ENCODE assay signal across 13 cellular contexts in the genomic region with DNA sequence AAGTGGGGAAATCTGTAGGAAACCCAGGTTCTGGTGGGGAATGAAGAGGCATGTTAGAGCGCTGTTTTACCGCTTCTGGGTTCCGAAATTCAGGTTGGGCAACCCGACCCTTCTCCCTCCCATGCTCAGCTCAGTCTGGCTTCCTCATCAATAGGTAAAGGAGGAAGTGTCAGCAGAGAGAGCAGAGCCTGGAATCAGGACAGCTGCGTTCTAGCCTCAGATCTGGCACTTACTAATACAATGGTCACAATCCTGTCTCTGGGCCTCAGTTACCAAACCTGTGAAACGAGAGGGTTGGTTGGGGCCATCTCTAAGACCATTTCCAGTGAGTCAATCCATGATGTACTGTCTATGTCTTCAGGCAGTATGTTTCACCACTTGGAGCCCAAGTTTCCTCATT. TPM values are rescaled to one million over a fixed set of nuclear protein-coding genes. Genes with fewer than 3 reads are reported as not detected.
DNase-seq lines count a peak whose midpoint lies in the region; ATAC-seq and TF ChIP-seq lines count a peak whose summit lies in the region.
"Had no signal": no experiment of that assay in that cellular context is flagged by ENCODE, and none has a peak within 500 bp of the region (broad histone marks: within the 10 kb centered on the region; RNA-seq: fewer than 3 reads in every experiment).

No MANE protein-coding gene starts in this region.

- H3K27me3 ChIP-seq in esophagus squamous epithelium, result no peaks in the 10 kb centered on the region

- DNase-seq in activated CD8-positive, alpha-beta T cell treated with anti-CD3 and anti-CD28 coated beads for 36 hours, result no peak
- no peak for DNase-seq in activated CD8-positive, alpha-beta T cell treated with anti-CD3 and anti-CD28 coated beads, Interleukin-2, amount 10 ng/mL, durations not matched to agents 7 days and 5 days
- DNase-seq in SIG-M5 (lab: John Stamatoyannopoulos, UW) (peak; percentile 60), endothelial cell (ENCODE audit: low spot score) (no peak), hippocampal formation (lab: John Stamatoyannopoulos, UW) (no peak), epidermal melanocyte (ENCODE audit: insufficient read length, low spot score) (no peak), esophagus squamous epithelium (lab: John Stamatoyannopoulos, UW) (no peak)
- DNase-seq: activated CD4-positive, CD25-positive, alpha-beta regulatory T cell; activated T-cell treated with anti-CD3 and anti-CD28 coated beads, Interleukin-2, amount 50 U/mL, for 72 hours; MM.1S; SW 1271 had no signal

- intact Hi-C loops in activated CD8-positive, alpha-beta T cell treated with anti-CD3 and anti-CD28 coated beads for 36 hours (cut with micrococcal nuclease), result loop anchor here (5.0 kb wide), 1 partner anchor 45 kb away; no protein-coding TSS in a partner anchor
- intact Hi-C loops in esophagus squamous epithelium (cut with DNase I), result no loop called here

- TF ChIP-seq POLR2A in esophagus squamous epithelium (IDR thresholded peaks at IDR 0.05), result no peak

- no peaks in the 10 kb centered on the region for H3K27me3 Mint-ChIP-seq in activated CD8-positive, alpha-beta T cell treated with anti-CD3 and anti-CD28 coated beads for 36 hours
- no peaks in the 10 kb centered on the region for H3K27me3 Mint-ChIP-seq in activated CD8-positive, alpha-beta T cell treated with anti-CD3 and anti-CD28 coated beads, Interleukin-2, amount 10 ng/mL, durations not matched to agents 7 days and 5 days (ENCODE audit: low read depth)
- H3K27me3 Mint-ChIP-seq in endothelial cell (ENCODE audit: unreplicated experiment), result peaks cover 23% of the 10 kb centered on the region
- H3K27me3 Mint-ChIP-seq in stimulated activated memory B cell treated with anti-CD40 and anti-IgM and Interleukin-4, amounts not matched to agents 10 μg/mL and 1 μg/mL and 100 μg/mL, for 72 hours, result no peaks in the 10 kb centered on the region

- WGBS in esophagus squamous epithelium, 2 donors, result 66 to 89% methylated on average over 5 to 6 of the region's 6 CpGs

- peaks cover 0 to 22% (median 0%) of the 10 kb centered on the region in 3 donors for H3K36me3 ChIP-seq in esophagus squamous epithelium

- H3K4me1 Mint-ChIP-seq in activated CD8-positive, alpha-beta T cell treated with anti-CD3 and anti-CD28 coated beads for 36 hours (ENCODE audit: low read depth), result peaks cover 76% of the 10 kb centered on the region
- H3K4me1 Mint-ChIP-seq in activated CD8-positive, alpha-beta T cell treated with anti-CD3 and anti-CD28 coated beads, Interleukin-2, amount 10 ng/mL, durations not matched to agents 7 days and 5 days (ENCODE audit: low read depth), result peaks cover 84% of the 10 kb centered on the region
- H3K4me1 Mint-ChIP-seq in endothelial cell (ENCODE audit: unreplicated experiment), result peaks cover 81% of the 10 kb centered on the region
- peaks cover 92% of the 10 kb centered on the region for H3K4me1 Mint-ChIP-seq in stimulated activated memory B cell treated with anti-CD40 and anti-IgM and Interleukin-4, amounts not matched to agents 10 μg/mL and 1 μg/mL and 100 μg/mL, for 72 hours

- H3K27ac Mint-ChIP-seq in activated CD8-positive, alpha-beta T cell treated with anti-CD3 and anti-CD28 coated beads for 36 hours, result peak overlapping the region; percentile 59
- H3K27ac Mint-ChIP-seq in activated CD8-positive, alpha-beta T cell treated with anti-CD3 and anti-CD28 coated beads, Interleukin-2, amount 10 ng/mL, durations not matched to agents 7 days and 5 days, result no peak overlapping the region
- peak overlapping the region; percentile 30 for H3K27ac Mint-ChIP-seq in endothelial cell (ENCODE audit: unreplicated experiment)
- peak overlapping the region; percentile 85 for H3K27ac Mint-ChIP-seq in stimulated activated memory B cell treated with anti-CD40 and anti-IgM and Interleukin-4, amounts not matched to agents 10 μg/mL and 1 μg/mL and 100 μg/mL, for 72 hours

- CTCF ChIA-PET in activated CD8-positive, alpha-beta T cell treated with anti-CD3 and anti-CD28 coated beads for 36 hours (lab: Charles Lee), result interaction anchor here (0.7 to 6.2 kb wide), 7 partner anchors 10 to 107 kb away, joined by 3 to 59 read pairs (median 10); no protein-coding TSS in a partner anchor
- CTCF ChIA-PET in activated CD8-positive, alpha-beta T cell treated with anti-CD3 and anti-CD28 coated beads, Interleukin-2, amount 10 ng/mL, durations not matched to agents 7 days and 5 days (lab: Charles Lee), result interaction anchor here (2.5 to 4.4 kb wide), 4 partner anchors 15 to 45 kb away, joined by 15 to 32 read pairs (median 20); a partner anchor contains a TSS

- H3K9me3 ChIP-seq in esophagus squamous epithelium, result no peaks in the 10 kb centered on the region
- H3K9me3 ChIP-seq: thoracic aorta had no signal

- peaks cover 38% of the 10 kb centered on the region for H3K36me3 Mint-ChIP-seq in activated CD8-positive, alpha-beta T cell treated with anti-CD3 and anti-CD28 coated beads for 36 hours (ENCODE audit: low read depth)
- H3K36me3 Mint-ChIP-seq in activated CD8-positive, alpha-beta T cell treated with anti-CD3 and anti-CD28 coated beads, Interleukin-2, amount 10 ng/mL, durations not matched to agents 7 days and 5 days (ENCODE audit: low read depth), result peaks cover 59% of the 10 kb centered on the region
- H3K36me3 Mint-ChIP-seq in endothelial cell (ENCODE audit: low read depth, unreplicated experiment), result peaks cover 20% of the 10 kb centered on the region
- H3K36me3 Mint-ChIP-seq in stimulated activated memory B cell treated with anti-CD40 and anti-IgM and Interleukin-4, amounts not matched to agents 10 μg/mL and 1 μg/mL and 100 μg/mL, for 72 hours, result peaks cover 30% of the 10 kb centered on the region

- peak overlapping the region in 2 of 4 donors; percentile 18 to 33 for H3K27ac ChIP-seq in esophagus squamous epithelium
- H3K27ac ChIP-seq: thoracic aorta had no signal

- H3K4me3 ChIP-seq in esophagus squamous epithelium, result no peak overlapping the region
- H3K4me3 ChIP-seq: thoracic aorta had no signal

- TF ChIP-seq CTCF in activated CD8-positive, alpha-beta T cell treated with anti-CD3 and anti-CD28 coated beads for 36 hours (IDR thresholded peaks at IDR 0.05), result no peak
- no peak for TF ChIP-seq CTCF in endothelial cell (IDR thresholded peaks at IDR 0.05; ENCODE audit: unreplicated experiment)
- no peak for TF ChIP-seq CTCF in esophagus squamous epithelium (IDR thresholded peaks at IDR 0.05)

- H3K4me3 Mint-ChIP-seq in activated CD8-positive, alpha-beta T cell treated with anti-CD3 and anti-CD28 coated beads for 36 hours, result no peak overlapping the region
- H3K4me3 Mint-ChIP-seq in activated CD8-positive, alpha-beta T cell treated with anti-CD3 and anti-CD28 coated beads, Interleukin-2, amount 10 ng/mL, durations not matched to agents 7 days and 5 days, result no peak overlapping the region
- H3K4me3 Mint-ChIP-seq in endothelial cell (ENCODE audit: unreplicated experiment), result no peak overlapping the region
- H3K4me3 Mint-ChIP-seq in stimulated activated memory B cell treated with anti-CD40 and anti-IgM and Interleukin-4, amounts not matched to agents 10 μg/mL and 1 μg/mL and 100 μg/mL, for 72 hours, result no peak overlapping the region

- POLR2A ChIA-PET in activated CD8-positive, alpha-beta T cell treated with anti-CD3 and anti-CD28 coated beads for 36 hours (lab: Charles Lee), result interaction anchor here (1.0 to 5.7 kb wide), 5 partner anchors 13 to 29 kb away, joined by 3 to 65 read pairs (median 8); a partner anchor contains a TSS
- POLR2A ChIA-PET in activated CD8-positive, alpha-beta T cell treated with anti-CD3 and anti-CD28 coated beads, Interleukin-2, amount 10 ng/mL, durations not matched to agents 7 days and 5 days (lab: Charles Lee), result interaction anchor here (0.7 to 2.0 kb wide), 3 partner anchors 8 to 28 kb away, joined by 3 to 15 read pairs (median 5); no protein-coding TSS in a partner anchor

- peaks cover 18 to 54% (median 44%) of the 10 kb centered on the region in 3 donors for H3K4me1 ChIP-seq in esophagus squamous epithelium

- ATAC-seq in activated CD8-positive, alpha-beta T cell treated with anti-CD3 and anti-CD28 coated beads for 36 hours, result no peak
- no peak for ATAC-seq in activated CD8-positive, alpha-beta T cell treated with anti-CD3 and anti-CD28 coated beads, Interleukin-2, amount 10 ng/mL, durations not matched to agents 7 days and 5 days
- no peak for ATAC-seq in stimulated activated memory B cell treated with anti-CD40 and anti-IgM and Interleukin-4, amounts not matched to agents 10 μg/mL and 1 μg/mL and 100 μg/mL, for 72 hours
- ATAC-seq: activated T-cell treated with anti-CD3 and anti-CD28 coated beads, Interleukin-2, amount 50 U/mL, for 72 hours had no signal

- no peaks in the 10 kb centered on the region for H3K9me3 Mint-ChIP-seq in activated CD8-positive, alpha-beta T cell treated with anti-CD3 and anti-CD28 coated beads for 36 hours
- H3K9me3 Mint-ChIP-seq in activated CD8-positive, alpha-beta T cell treated with anti-CD3 and anti-CD28 coated beads, Interleukin-2, amount 10 ng/mL, durations not matched to agents 7 days and 5 days (ENCODE audit: insufficient read depth), result no peaks in the 10 kb centered on the region
- no peaks in the 10 kb centered on the region for H3K9me3 Mint-ChIP-seq in endothelial cell (ENCODE audit: unreplicated experiment)
- H3K9me3 Mint-ChIP-seq in stimulated activated memory B cell treated with anti-CD40 and anti-IgM and Interleukin-4, amounts not matched to agents 10 μg/mL and 1 μg/mL and 100 μg/mL, for 72 hours, result no peaks in the 10 kb centered on the region
- H3K9me3 Mint-ChIP-seq: activated T-cell treated with anti-CD3 and anti-CD28 coated beads, Interleukin-2, amount 50 U/mL, for 72 hours had no signal

RNA-seq across cellular contexts. Expression of a gene that starts 16.2 kb away (rescaled TPM):
- total RNA-seq in activated CD8-positive, alpha-beta T cell treated with anti-CD3 and anti-CD28 coated beads for 36 hours, result 100 to 1,000 TPM; 222 TPM
- 100 to 1,000 TPM; 132 to 138 TPM for total RNA-seq in activated CD8-positive, alpha-beta T cell treated with anti-CD3 and anti-CD28 coated beads, Interleukin-2, amount 10 ng/mL, durations not matched to agents 7 days and 5 days
- 76.0 TPM for total RNA-seq in endothelial cell (ENCODE audit: unreplicated experiment)
- 100 to 1,000 TPM in 1 of 4 donors, 10 to 100 TPM in 3; 55.5 to 109 (median 95.4) TPM for total RNA-seq in esophagus squamous epithelium
